ENCODE assay signal across 29 cellular contexts in genomic region chr20:58884966-58885365, GRCh38. TPM values are rescaled to one million over a fixed set of nuclear protein-coding genes. Genes with fewer than 3 reads are reported as not detected.
"Had no signal": no experiment of that assay in that cellular context is flagged by ENCODE, and none has a peak within 500 bp of the region (broad histone marks: within the 10 kb centered on the region; RNA-seq: fewer than 3 reads in every experiment).

No MANE protein-coding gene starts in this region.

- H3K9ac ChIP-seq: neural progenitor cell, parathyroid adenoma had no signal

- H2AFZ ChIP-seq: neural progenitor cell, parathyroid adenoma had no signal

- H3K4me2 ChIP-seq: neural progenitor cell, smooth muscle cell had no signal

- H3K36me3 Mint-ChIP-seq: natural killer cell had no signal

- H3K27ac ChIP-seq: neural progenitor cell, ovary, parathyroid adenoma, psoas muscle, skin epidermis, spleen, stomach, thoracic aorta, tibial nerve, upper lobe of right lung, uterus had no signal

- H3K36me3 ChIP-seq: neural progenitor cell, ovary, spleen, stomach, thoracic aorta, thyroid gland, tibial nerve, upper lobe of right lung, uterus had no signal

- H3K4me3 Mint-ChIP-seq: naive thymus-derived CD4-positive, alpha-beta T cell; natural killer cell; nephron; neural progenitor cell; stimulated activated effector memory CD8-positive, alpha-beta T cell treated with anti-CD3 and anti-CD28 coated beads, Interleukin-12 subunit alpha, Interleukin-12 subunit beta, amount 100 ng/mL, for 72 hours; stimulated activated naive B cell treated with anti-CD40 and anti-IgM and Interleukin-4, amounts not matched to agents 10 μg/mL and 1 μg/mL and 100 μg/mL, for 72 hours; stimulated activated naive CD8-positive, alpha-beta T cell treated with anti-CD3 and anti-CD28 coated beads, Interleukin-15, Interleukin-2, amounts not matched to agents 100 ng/mL and 50 ng/mL, for 24 hours; type B pancreatic cell had no signal

- H3K27me3 ChIP-seq: ovary, spleen, stomach, thyroid gland, tibial nerve, upper lobe of right lung, uterus had no signal

- H3K9me3 Mint-ChIP-seq: natural killer cell; nephron; stimulated activated effector memory CD8-positive, alpha-beta T cell treated with anti-CD3 and anti-CD28 coated beads, Interleukin-12 subunit alpha, Interleukin-12 subunit beta, amount 100 ng/mL, for 72 hours; stimulated activated naive B cell treated with anti-CD40 and anti-IgM and Interleukin-4, amounts not matched to agents 10 μg/mL and 1 μg/mL and 100 μg/mL, for 72 hours; stimulated activated naive CD8-positive, alpha-beta T cell treated with anti-CD3 and anti-CD28 coated beads, Interleukin-15, Interleukin-2, amounts not matched to agents 100 ng/mL and 50 ng/mL, for 24 hours; type B pancreatic cell had no signal

- H3K4me1 ChIP-seq: parathyroid adenoma, upper lobe of right lung, uterus had no signal

- H3K79me2 ChIP-seq: parathyroid adenoma had no signal

- H3K27me3 Mint-ChIP-seq: progenitor cell of endocrine pancreas; stimulated activated naive B cell treated with anti-CD40 and anti-IgM and Interleukin-4, amounts not matched to agents 10 μg/mL and 1 μg/mL and 100 μg/mL, for 72 hours; stimulated activated naive CD8-positive, alpha-beta T cell treated with anti-CD3 and anti-CD28 coated beads, Interleukin-15, Interleukin-2, amounts not matched to agents 100 ng/mL and 50 ng/mL, for 24 hours had no signal

- H3K9me3 ChIP-seq: ovary, psoas muscle, spleen, stomach, thoracic aorta, thyroid gland, tibial nerve, upper lobe of right lung, uterus had no signal

- H3K4me1 Mint-ChIP-seq: stimulated activated effector memory CD8-positive, alpha-beta T cell treated with anti-CD3 and anti-CD28 coated beads, Interleukin-12 subunit alpha, Interleukin-12 subunit beta, amount 100 ng/mL, for 72 hours had no signal

- DNase-seq: naive thymus-derived CD4-positive, alpha-beta T cell; natural killer cell; occipital lobe; ovary; posterior cingulate gyrus; psoas muscle; right cardiac atrium; spleen; stimulated activated CD4-positive, alpha-beta T cell treated with anti-CD3 and anti-CD28 coated beads, Interleukin-12 subunit alpha, Interleukin-12 subunit beta, amount 100 ng/mL, for 4 hours; stimulated activated CD4-positive, alpha-beta T cell treated with anti-CD3 and anti-CD28 coated beads, Interleukin-1b, Interleukin-23, amount 100 ng/mL, for 48 hours; stimulated activated CD4-positive, alpha-beta T cell treated with anti-CD3 and anti-CD28 coated beads, Interleukin-4, amount 100 ng/mL, for 24 hours; stimulated activated naive B cell treated with anti-CD40 and anti-IgM and Interleukin-4, amounts not matched to agents 10 μg/mL and 1 μg/mL and 100 μg/mL, for 72 hours; stimulated activated naive CD4-positive, alpha-beta T cell treated with Interleukin-2 at 50 U/mL for 16 hours; stomach; thyroid gland; upper lobe of right lung; uterus had no signal

- H3K27ac Mint-ChIP-seq: natural killer cell; nephron; neural progenitor cell; progenitor cell of endocrine pancreas; stimulated activated effector memory CD8-positive, alpha-beta T cell treated with anti-CD3 and anti-CD28 coated beads, Interleukin-12 subunit alpha, Interleukin-12 subunit beta, amount 100 ng/mL, for 72 hours; stimulated activated naive B cell treated with anti-CD40 and anti-IgM and Interleukin-4, amounts not matched to agents 10 μg/mL and 1 μg/mL and 100 μg/mL, for 72 hours; stimulated activated naive CD8-positive, alpha-beta T cell treated with anti-CD3 and anti-CD28 coated beads, Interleukin-15, Interleukin-2, amounts not matched to agents 100 ng/mL and 50 ng/mL, for 24 hours; type B pancreatic cell had no signal

- H3K4me3 ChIP-seq: neural progenitor cell, ovary, psoas muscle, skin epidermis, smooth muscle cell, spleen, stomach, thoracic aorta, thyroid gland, tibial nerve, upper lobe of right lung, uterus had no signal

RNA-seq across cellular contexts. Expression of gene GNAS-AS1, which starts 34.3 kb away (rescaled TPM):
- polyA plus RNA-seq: naive thymus-derived CD4-positive, alpha-beta T cell; neural cell; smooth muscle cell had no signal
